In genomic region chr5:75052461-75053285, GRCh38 we compare ENCODE assay signal across 8 cellular contexts. TPM values are rescaled to one million over a fixed set of nuclear protein-coding genes. Genes with fewer than 3 reads are reported as not detected.
A peak's percentile ranks its signal among the peaks of the same experiment; 100 is the strongest.
DNase-seq lines count a peak whose midpoint lies in the region; ATAC-seq, FAIRE-seq and TF ChIP-seq lines count a peak whose summit lies in the region.

Gene GCNT4, minus strand, starts transcription at chr5:75052558. Its CDS starts 22,521 bp downstream, at chr5:75030037.

- H3K4me3 Mint-ChIP-seq in activated T-cell treated with anti-CD3 and anti-CD28 coated beads, Interleukin-2, amount 50 U/mL, for 72 hours: peak within 1 kb of the TSS; percentile 92 to 96
- peak within 1 kb of the TSS; percentile 81 to 83 (median 83) for H3K4me3 Mint-ChIP-seq in nephron

- peaks cover 0 to 3% of the 10 kb centered on the region in 2 donors for H3K36me3 Mint-ChIP-seq in activated T-cell treated with anti-CD3 and anti-CD28 coated beads, Interleukin-2, amount 50 U/mL, for 72 hours (ENCODE audit: insufficient read depth in 2 of 2)
- H3K36me3 Mint-ChIP-seq in nephron (ENCODE audit: low read depth): no peaks in the 10 kb centered on the region

- H3K4me3 ChIP-seq in GM12864 (ENCODE audit: low read depth, low read length) (peak within 1 kb of the TSS; percentile 71), fibroblast of pulmonary artery (replicated peaks; ENCODE audit: low read depth, low read length) (peak within 1 kb of the TSS; percentile 68), urinary bladder (ENCODE audit: low read depth, low read length) (peak within 1 kb of the TSS; percentile 93)

- H3K9me3 Mint-ChIP-seq in activated T-cell treated with anti-CD3 and anti-CD28 coated beads, Interleukin-2, amount 50 U/mL, for 72 hours: no peaks in the 10 kb centered on the region
- H3K9me3 Mint-ChIP-seq in nephron: no peaks in the 10 kb centered on the region

- H3K4me1 ChIP-seq in urinary bladder (ENCODE audit: insufficient read depth): peaks cover 2% of the 10 kb centered on the region

- no peaks in the 10 kb centered on the region for H3K27me3 Mint-ChIP-seq in activated T-cell treated with anti-CD3 and anti-CD28 coated beads, Interleukin-2, amount 50 U/mL, for 72 hours (ENCODE audit: low read depth)
- H3K27me3 Mint-ChIP-seq in nephron (ENCODE audit: low read depth): peaks cover 73% of the 10 kb centered on the region

- ATAC-seq in activated T-cell treated with anti-CD3 and anti-CD28 coated beads, Interleukin-2, amount 50 U/mL, for 72 hours (replicated peaks in 1 of 2): peak; percentile 42 to 45
- ATAC-seq in HG03521 (IDR thresholded peaks at IDR 0.05; ENCODE audit: unreplicated experiment): no peak

- peak within 1 kb of the TSS; percentile 98 for H3K27ac ChIP-seq in urinary bladder (ENCODE audit: low read depth)

- WGBS in urinary bladder: under 1% methylated on average over 101 of the region's 103 CpGs

- no peaks in the 10 kb centered on the region for H3K36me3 ChIP-seq in urinary bladder (ENCODE audit: insufficient read depth)

- FAIRE-seq in RCC 7860 (lab: Jason Lieb, UNC): no peak

- H3K27ac Mint-ChIP-seq in activated T-cell treated with anti-CD3 and anti-CD28 coated beads, Interleukin-2, amount 50 U/mL, for 72 hours: peak within 1 kb of the TSS; percentile 81
- H3K27ac Mint-ChIP-seq in nephron: peak within 1 kb of the TSS in 1 of 3 experiments; percentile 35

- H3K4me1 Mint-ChIP-seq in activated T-cell treated with anti-CD3 and anti-CD28 coated beads, Interleukin-2, amount 50 U/mL, for 72 hours (ENCODE audit: low read depth): peaks cover 84% of the 10 kb centered on the region
- peaks cover 20% of the 10 kb centered on the region for H3K4me1 Mint-ChIP-seq in nephron

- DNase-seq in GM12864 (ENCODE audit: low read depth) (no peak), LoVo (ENCODE audit: low spot score) (peak; percentile 59), fibroblast of pulmonary artery (ENCODE audit: low read depth) (peak; percentile 51), RCC 7860 (ENCODE audit: low spot score) (no peak)
- DNase-seq in activated T-cell treated with anti-CD3 and anti-CD28 coated beads, Interleukin-2, amount 50 U/mL, for 72 hours: peak; percentile 45 to 60

- TF ChIP-seq CTCF in GM12864 (IDR thresholded peaks at IDR 0.05; ENCODE audit: low read depth, low read length, missing control alignments): no peak
- no peak for TF ChIP-seq CTCF in fibroblast of pulmonary artery (IDR thresholded peaks at IDR 0.05; ENCODE audit: low read length, missing control alignments)
- no peak for TF ChIP-seq CTCF in nephron (IDR thresholded peaks at IDR 0.05; ENCODE audit: unreplicated experiment in 3 of 3)

RNA-seq across cellular contexts. Expression of gene GCNT4, which starts in this region (rescaled TPM):
- total RNA-seq in activated T-cell treated with anti-CD3 and anti-CD28 coated beads, Interleukin-2, amount 50 U/mL, for 72 hours: 1 to 10 TPM; 3.2 to 4.5 TPM
- total RNA-seq in urinary bladder: 16.7 TPM
- 3.2 TPM for polyA plus RNA-seq in urinary bladder

Comparison
In these comparisons a context has a peak if more than half of its experiments do, and no peak if none do; other contexts are left out.
1. DNase-seq: peak in LoVo (single experiment), activated T-cell treated with anti-CD3 and anti-CD28 coated beads, Interleukin-2, amount 50 U/mL, for 72 hours (2 of 2) and fibroblast of pulmonary artery (single experiment); none in GM12864 (single experiment) and RCC 7860 (single experiment).
2. Peak in every context shown above with its lines, with median percentiles within 50 percentile points of each other: H3K4me3 ChIP-seq.